Comparison of ENCODE assay signal across 8 cellular contexts in genomic region chr9:128276008-128276573, GRCh38.
DNase-seq lines count a peak whose midpoint lies in the region; ATAC-seq and TF ChIP-seq lines count a peak whose summit lies in the region.

Gene SWI5, plus strand, starts transcription at chr9:128276276.

- peak; percentile 98 for DNase-seq in AML-193 (lab: John Stamatoyannopoulos, UW)
- DNase-seq in NCI-H446 treated with DMSO at 0.1 percent for 48 hours (lab: John Stamatoyannopoulos, UW): peak; percentile 92
- DNase-seq in central memory CD8-positive, alpha-beta T cell (ENCODE audit: low spot score in 2 of 2): peak; percentile 99
- DNase-seq in islet precursor cell: peak; percentile 99
- peak; percentile 100 for DNase-seq in stimulated activated CD4-positive, alpha-beta T cell treated with anti-CD3 and anti-CD28 coated beads, Interleukin-12 subunit alpha, Interleukin-12 subunit beta, amount 100 ng/mL, for 4 hours

- peaks cover 34% of the 10 kb centered on the region for H3K4me1 Mint-ChIP-seq in central memory CD8-positive, alpha-beta T cell

- peak; percentile 94 for ATAC-seq in HG03378 (IDR thresholded peaks at IDR 0.05; ENCODE audit: unreplicated experiment)
- ATAC-seq in activated CD4-positive, CD25-positive, alpha-beta regulatory T cell treated with anti-CD3 and anti-CD28 coated beads, Interleukin-2, amount 50 U/mL, for 24 hours: peak; percentile 98 to 99
- ATAC-seq in central memory CD8-positive, alpha-beta T cell (replicated peaks; ENCODE audit: extremely low read depth, poor library complexity, severe bottlenecking): peak; percentile 99

- no peaks in the 10 kb centered on the region for H3K9me3 Mint-ChIP-seq in central memory CD8-positive, alpha-beta T cell

- peak; percentile 99 for TF ChIP-seq POLR2A in GM19099 (IDR thresholded peaks at IDR 0.05; ENCODE audit: extremely low read depth, insufficient read length, low read depth)

- peaks cover 20% of the 10 kb centered on the region for H3K36me3 Mint-ChIP-seq in central memory CD8-positive, alpha-beta T cell (ENCODE audit: insufficient read depth)

- H3K4me3 Mint-ChIP-seq in central memory CD8-positive, alpha-beta T cell: peak within 1 kb of the TSS; percentile 94

- no peaks in the 10 kb centered on the region for H3K27me3 Mint-ChIP-seq in central memory CD8-positive, alpha-beta T cell

- peak within 1 kb of the TSS; percentile 98 for H3K27ac Mint-ChIP-seq in central memory CD8-positive, alpha-beta T cell (ENCODE audit: low read depth)

Comparison
In these comparisons a context has a peak if more than half of its experiments do, and no peak if none do; other contexts are left out.
1. Peak in every context shown above with its lines: DNase-seq and ATAC-seq.